ENCODE assay signal across 12 cellular contexts in genomic region chr13:27423333-27423732, GRCh38. TPM values are rescaled to one million over a fixed set of nuclear protein-coding genes. Genes with fewer than 3 reads are reported as not detected.
DNase-seq lines count a peak whose midpoint lies in the region; ATAC-seq and TF ChIP-seq lines count a peak whose summit lies in the region.
"Had no signal": no experiment of that assay in that cellular context is flagged by ENCODE, and none has a peak within 500 bp of the region (broad histone marks: within the 10 kb centered on the region; RNA-seq: fewer than 3 reads in every experiment).

No MANE protein-coding gene starts in this region.

- no peaks in the 10 kb centered on the region for H3K9me3 ChIP-seq in CD4-positive, alpha-beta memory T cell (ENCODE audit: control insufficient read depth in 1 of 2, low read length in 2 of 2)
- H3K9me3 ChIP-seq in naive thymus-derived CD4-positive, alpha-beta T cell (ENCODE audit: control insufficient read depth in 2 of 3, low read length in 3 of 3) = no peaks in the 10 kb centered on the region
- H3K9me3 ChIP-seq: HAP-1 had no signal

- H3K27me3 ChIP-seq in CD4-positive, alpha-beta memory T cell (ENCODE audit: insufficient read depth, low read length) = no peaks in the 10 kb centered on the region
- peaks cover 21% of the 10 kb centered on the region for H3K27me3 ChIP-seq in GM23338 (ENCODE audit: insufficient read depth)
- H3K27me3 ChIP-seq in naive thymus-derived CD4-positive, alpha-beta T cell (ENCODE audit: control insufficient read depth in 2 of 2, insufficient read depth in 2 of 2, low read length in 2 of 2) = no peaks in the 10 kb centered on the region

- POLR2A ChIA-PET in CD4-positive, alpha-beta memory T cell (lab: Charles Lee; ENCODE audit: partially characterized antibody) = interaction anchor here (1.7 to 7.9 kb wide), 3 partner anchors 13 to 29 kb away, joined by 4 to 588 read pairs (median 62); partner anchors contain the start of gene MTIF3
- POLR2A ChIA-PET in naive thymus-derived CD4-positive, alpha-beta T cell (lab: Charles Lee) = interaction anchor here (0.7 to 10.5 kb wide), 5 partner anchors 18 to 72 kb away, joined by 3 to 477 read pairs (median 5); partner anchors contain the start of gene MTIF3

- peaks cover 39% of the 10 kb centered on the region for H3K4me1 ChIP-seq in CD4-positive, alpha-beta memory T cell (ENCODE audit: insufficient read depth, low read length)
- H3K4me1 ChIP-seq in GM23338 (ENCODE audit: insufficient read depth) = peaks cover 22% of the 10 kb centered on the region
- H3K4me1 ChIP-seq in naive thymus-derived CD4-positive, alpha-beta T cell (ENCODE audit: control insufficient read depth in 2 of 2, insufficient read depth in 2 of 2, low read length in 2 of 2) = peaks cover 18 to 34% of the 10 kb centered on the region in 2 donors
- H3K4me1 ChIP-seq: parathyroid adenoma had no signal

- H3K4me1 Mint-ChIP-seq in CD4-positive, alpha-beta memory T cell = peaks cover 24 to 42% (median 33%) of the 10 kb centered on the region in 4 donors
- H3K4me1 Mint-ChIP-seq in GM23338 = peaks cover 24% of the 10 kb centered on the region
- peaks cover 36% of the 10 kb centered on the region for H3K4me1 Mint-ChIP-seq in activated T-helper 17 cell treated with anti-CD3 and anti-CD28 coated beads, Interleukin-2, amount 50 U/mL, for 72 hours
- H3K4me1 Mint-ChIP-seq in naive thymus-derived CD4-positive, alpha-beta T cell = peaks cover 27 to 41% (median 36%) of the 10 kb centered on the region in 7 donors
- peaks cover 30% of the 10 kb centered on the region for H3K4me1 Mint-ChIP-seq in Calu3 (ENCODE audit: low read depth, unreplicated experiment)

- H3K9me2 ChIP-seq in GM23338 (ENCODE audit: insufficient read depth) = 0 out of 2 replicates have a peak, but pooled peaks cover 3% of the 10 kb centered on the region

- peaks cover 3% of the 10 kb centered on the region for H3K36me3 ChIP-seq in CD4-positive, alpha-beta memory T cell (ENCODE audit: insufficient read depth, low read length)
- peaks cover 4% of the 10 kb centered on the region; the same call in 1 of the 2 replicates for H3K36me3 ChIP-seq in GM23338 (ENCODE audit: insufficient read depth)
- H3K36me3 ChIP-seq in naive thymus-derived CD4-positive, alpha-beta T cell (ENCODE audit: control insufficient read depth in 2 of 3, insufficient read depth in 3 of 3, low read length in 3 of 3) = peaks cover 0 to 10% (median 0%) of the 10 kb centered on the region in 3 experiments

- H3K4me3 ChIP-seq in CD4-positive, alpha-beta memory T cell (ENCODE audit: low read length in 2 of 2) = no peak overlapping the region
- H3K4me3 ChIP-seq in GM23338 = no peak overlapping the region; the same call in 1 of the 2 replicates
- H3K4me3 ChIP-seq in naive thymus-derived CD4-positive, alpha-beta T cell (ENCODE audit: low read length) = no peak overlapping the region

- H3K79me2 ChIP-seq in GM23338 (replicated peaks; ENCODE audit: insufficient read depth) = peaks cover 31% of the 10 kb centered on the region

- ATAC-seq in GM23338 (no peak), HG03196 (IDR thresholded peaks at IDR 0.05; ENCODE audit: unreplicated experiment) (no peak)
- ATAC-seq in activated T-helper 17 cell treated with anti-CD3 and anti-CD28 coated beads, Interleukin-2, amount 50 U/mL, for 72 hours (replicated peaks) = peak; percentile 8
- no peak for ATAC-seq in naive thymus-derived CD4-positive, alpha-beta T cell

- H4K20me1 ChIP-seq in GM23338 (replicated peaks; ENCODE audit: insufficient read depth) = no peaks in the 10 kb centered on the region; the same call in 1 of the 2 replicates

- H3K27ac ChIP-seq in CD4-positive, alpha-beta memory T cell (ENCODE audit: low read depth, low read length) = peak overlapping the region; percentile 95
- no peak overlapping the region for H3K27ac ChIP-seq in GM23338 (ENCODE audit: low read depth)
- H3K27ac ChIP-seq in naive thymus-derived CD4-positive, alpha-beta T cell (ENCODE audit: low read depth, low read length) = no peak overlapping the region

- no peak for TF ChIP-seq CTCF in GM23338 (conservative IDR thresholded peaks at IDR 0.05; ENCODE audit: low read depth in 2 of 2)
- no peak for TF ChIP-seq CTCF in Calu3 (IDR thresholded peaks at IDR 0.05; ENCODE audit: unreplicated experiment)

- no peaks in the 10 kb centered on the region for H3K27me3 Mint-ChIP-seq in CD4-positive, alpha-beta memory T cell
- H3K27me3 Mint-ChIP-seq in GM23338 (ENCODE audit: insufficient read depth, low read depth, poor library complexity) (peaks cover 10% of the 10 kb centered on the region), Calu3 (ENCODE audit: unreplicated experiment) (peaks cover 16% of the 10 kb centered on the region)
- H3K27me3 Mint-ChIP-seq in activated T-helper 17 cell treated with anti-CD3 and anti-CD28 coated beads, Interleukin-2, amount 50 U/mL, for 72 hours = no peaks in the 10 kb centered on the region
- no peaks in the 10 kb centered on the region for H3K27me3 Mint-ChIP-seq in naive thymus-derived CD4-positive, alpha-beta T cell

- peak overlapping the region; percentile 98; the same call in 1 of the 2 replicates for H3K4me2 ChIP-seq in GM23338

- DNase-seq in CD4-positive, alpha-beta memory T cell = no peak
- no peak for DNase-seq in GM23338 (ENCODE audit: low spot score)
- DNase-seq in naive thymus-derived CD4-positive, alpha-beta T cell = no peak
- no peak for DNase-seq in posterior cingulate gyrus
- no peak for DNase-seq in Calu3
- no peak for DNase-seq in SHP77 treated with DMSO at 0.1 percent for 48 hours (lab: John Stamatoyannopoulos, UW)
- DNase-seq: NCI-H226; stimulated activated CD4-positive, alpha-beta T cell treated with anti-CD3 and anti-CD28 coated beads, Interleukin-4, amount 100 ng/mL, for 24 hours had no signal

- H3K4me3 Mint-ChIP-seq in CD4-positive, alpha-beta memory T cell = peak overlapping the region; percentile 53 to 89 (median 80)
- H3K4me3 Mint-ChIP-seq in GM23338 (peak overlapping the region; percentile 76; the same call in 1 of the 3 replicates), Calu3 (ENCODE audit: low read depth, unreplicated experiment) (no peak overlapping the region)
- H3K4me3 Mint-ChIP-seq in activated T-helper 17 cell treated with anti-CD3 and anti-CD28 coated beads, Interleukin-2, amount 50 U/mL, for 72 hours = peak overlapping the region; percentile 86
- peak overlapping the region; percentile 56 to 94 (median 90) for H3K4me3 Mint-ChIP-seq in naive thymus-derived CD4-positive, alpha-beta T cell

- BruUV-seq in Calu3 (replicated peaks; lab: Mats Ljungman, UMichigan) = no TSS peak

- H3F3A ChIP-seq in GM23338 (replicated peaks; ENCODE audit: low read depth) = no peaks in the 10 kb centered on the region

- H3K9me3 Mint-ChIP-seq in CD4-positive, alpha-beta memory T cell = peaks cover 0 to 1% (median 0%) of the 10 kb centered on the region in 8 donors
- H3K9me3 Mint-ChIP-seq in GM23338 (no peaks in the 10 kb centered on the region), Calu3 (ENCODE audit: low read depth, unreplicated experiment) (no peaks in the 10 kb centered on the region)
- no peaks in the 10 kb centered on the region for H3K9me3 Mint-ChIP-seq in activated T-helper 17 cell treated with anti-CD3 and anti-CD28 coated beads, Interleukin-2, amount 50 U/mL, for 72 hours
- peaks cover 0 to 2% (median 0%) of the 10 kb centered on the region in 11 donors for H3K9me3 Mint-ChIP-seq in naive thymus-derived CD4-positive, alpha-beta T cell

- H2AFZ ChIP-seq in GM23338 = peak overlapping the region; percentile 100; the same call in 1 of the 2 replicates

- H3K36me3 Mint-ChIP-seq in CD4-positive, alpha-beta memory T cell = peaks cover 15 to 22% of the 10 kb centered on the region in 2 donors
- peaks cover 19% of the 10 kb centered on the region for H3K36me3 Mint-ChIP-seq in GM23338 (ENCODE audit: low read depth)
- peaks cover 45% of the 10 kb centered on the region for H3K36me3 Mint-ChIP-seq in activated T-helper 17 cell treated with anti-CD3 and anti-CD28 coated beads, Interleukin-2, amount 50 U/mL, for 72 hours (ENCODE audit: low read depth)
- peaks cover 8 to 27% (median 15%) of the 10 kb centered on the region in 5 donors for H3K36me3 Mint-ChIP-seq in naive thymus-derived CD4-positive, alpha-beta T cell
- peaks cover 26% of the 10 kb centered on the region for H3K36me3 Mint-ChIP-seq in Calu3 (ENCODE audit: insufficient read depth, unreplicated experiment)

- CTCF ChIA-PET in CD4-positive, alpha-beta memory T cell (lab: Charles Lee; ENCODE audit: partially characterized antibody) = interaction anchor here (1.1 to 1.4 kb wide), 2 partner anchors 33 to 404 kb away, joined by 3 to 5 read pairs; no protein-coding TSS in a partner anchor
- CTCF ChIA-PET in naive thymus-derived CD4-positive, alpha-beta T cell (lab: Charles Lee) = interaction anchor here (0.6 to 1.0 kb wide), 2 partner anchors 18 to 44 kb away, joined by 3 to 4 read pairs; no protein-coding TSS in a partner anchor
- CTCF ChIA-PET in Calu3 (lab: Charles Lee) = no interaction called here

- peak overlapping the region; percentile 89 to 97 (median 95) for H3K27ac Mint-ChIP-seq in CD4-positive, alpha-beta memory T cell
- H3K27ac Mint-ChIP-seq in GM23338 (no peak overlapping the region), Calu3 (ENCODE audit: unreplicated experiment) (no peak overlapping the region)
- H3K27ac Mint-ChIP-seq in activated T-helper 17 cell treated with anti-CD3 and anti-CD28 coated beads, Interleukin-2, amount 50 U/mL, for 72 hours = peak overlapping the region; percentile 84
- peak overlapping the region; percentile 64 to 97 (median 92) for H3K27ac Mint-ChIP-seq in naive thymus-derived CD4-positive, alpha-beta T cell

- intact Hi-C loops in CD4-positive, alpha-beta memory T cell (cut with micrococcal nuclease) = loop anchor here (10.0 kb wide), 1 partner anchor 1169 kb away; the partner anchor contains the start of gene CDK8
- intact Hi-C loops in naive thymus-derived CD4-positive, alpha-beta T cell (cut with micrococcal nuclease) = loop anchor here in 1 of 2 donors (10.0 kb wide), 3 partner anchors 1199 to 1291 kb away; partner anchors contain the start of genes RNF6 and SLC46A3
- intact Hi-C loops in posterior cingulate gyrus (cut with DNase I) (loop anchor here (10.0 kb wide), 1 partner anchor 201 kb away; the partner anchor contains the start of genes LNX2 and POLR1D), Calu3 (cut with micrococcal nuclease; ENCODE audit: unreplicated experiment) (no loop called here)

RNA-seq across cellular contexts. Expression of gene GTF3A, which starts 1.1 kb away (rescaled TPM):
- 100 to 1,000 TPM; 225 to 236 TPM for total RNA-seq in CD4-positive, alpha-beta memory T cell
- polyA plus RNA-seq in CD4-positive, alpha-beta memory T cell = 100 to 1,000 TPM; 596 to 688 TPM
- total RNA-seq in GM23338 (2014; rRNA removed; shearing (Covaris generic)) = 109 and 206 TPM in 2 replicates
- polyA plus RNA-seq in GM23338 (2016; fragmentation: Nextera tagmentation; extraction: Ambion mirVana) = 174 and 190 TPM in 2 replicates
- total RNA-seq in activated T-helper 17 cell treated with anti-CD3 and anti-CD28 coated beads, Interleukin-2, amount 50 U/mL, for 72 hours = 100 to 1,000 TPM; 114 to 226 TPM
- 100 to 1,000 TPM; 123 to 254 (median 206) TPM for total RNA-seq in naive thymus-derived CD4-positive, alpha-beta T cell
- polyA plus RNA-seq in naive thymus-derived CD4-positive, alpha-beta T cell = 100 to 1,000 TPM; 331 to 489 TPM
- 89.6 and 95.0 TPM in 2 replicates for total RNA-seq in Calu3 (2022)

RNA-seq across cellular contexts. Expression of gene MTIF3, which starts 27.0 kb away (rescaled TPM):
- 10 to 100 TPM; 86.4 to 92.4 TPM for total RNA-seq in CD4-positive, alpha-beta memory T cell
- polyA plus RNA-seq in CD4-positive, alpha-beta memory T cell = 10 to 100 TPM; 85.6 to 94.4 TPM
- total RNA-seq in GM23338 (2014; rRNA removed; shearing (Covaris generic)) = 33.0 and 47.2 TPM in 2 replicates
- 148 and 152 TPM in 2 replicates for polyA plus RNA-seq in GM23338 (2016; fragmentation: Nextera tagmentation; extraction: Ambion mirVana)
- total RNA-seq in activated T-helper 17 cell treated with anti-CD3 and anti-CD28 coated beads, Interleukin-2, amount 50 U/mL, for 72 hours = 10 to 100 TPM; 36.2 to 41.2 TPM
- total RNA-seq in naive thymus-derived CD4-positive, alpha-beta T cell = 10 to 100 TPM; 28.4 to 89.6 (median 51.3) TPM
- 100 to 1,000 TPM in 1 of 2 donors, 10 to 100 TPM in 1; 74.9 to 105 TPM for polyA plus RNA-seq in naive thymus-derived CD4-positive, alpha-beta T cell
- total RNA-seq in Calu3 (2022) = 21.5 and 25.1 TPM in 2 replicates

Comparison
In these comparisons a context has a peak if more than half of its experiments do, and no peak if none do; other contexts are left out.
1. H3K27ac Mint-ChIP-seq: peak in CD4-positive, alpha-beta memory T cell (7 of 7), activated T-helper 17 cell treated with anti-CD3 and anti-CD28 coated beads, Interleukin-2, amount 50 U/mL, for 72 hours (single experiment) and naive thymus-derived CD4-positive, alpha-beta T cell (9 of 9); none in GM23338 (single experiment) and Calu3 (single experiment).